Comparison of ENCODE assay signal across 1 cellular context in genomic region chr3:114697441-114697840, GRCh38.
TF ChIP-seq lines count a peak whose summit lies in the region.

No MANE protein-coding gene starts in this region.

TF ChIP-seq in K562, 482 proteins besides CTCF, POLR2A, EP300 and RAD21 (continued from another document):
- TF ChIP-seq, protein P1, sequence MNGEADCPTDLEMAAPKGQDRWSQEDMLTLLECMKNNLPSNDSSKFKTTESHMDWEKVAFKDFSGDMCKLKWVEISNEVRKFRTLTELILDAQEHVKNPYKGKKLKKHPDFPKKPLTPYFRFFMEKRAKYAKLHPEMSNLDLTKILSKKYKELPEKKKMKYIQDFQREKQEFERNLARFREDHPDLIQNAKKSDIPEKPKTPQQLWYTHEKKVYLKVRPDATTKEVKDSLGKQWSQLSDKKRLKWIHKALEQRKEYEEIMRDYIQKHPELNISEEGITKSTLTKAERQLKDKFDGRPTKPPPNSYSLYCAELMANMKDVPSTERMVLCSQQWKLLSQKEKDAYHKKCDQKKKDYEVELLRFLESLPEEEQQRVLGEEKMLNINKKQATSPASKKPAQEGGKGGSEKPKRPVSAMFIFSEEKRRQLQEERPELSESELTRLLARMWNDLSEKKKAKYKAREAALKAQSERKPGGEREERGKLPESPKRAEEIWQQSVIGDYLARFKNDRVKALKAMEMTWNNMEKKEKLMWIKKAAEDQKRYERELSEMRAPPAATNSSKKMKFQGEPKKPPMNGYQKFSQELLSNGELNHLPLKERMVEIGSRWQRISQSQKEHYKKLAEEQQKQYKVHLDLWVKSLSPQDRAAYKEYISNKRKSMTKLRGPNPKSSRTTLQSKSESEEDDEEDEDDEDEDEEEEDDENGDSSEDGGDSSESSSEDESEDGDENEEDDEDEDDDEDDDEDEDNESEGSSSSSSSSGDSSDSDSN (IDR thresholded peaks at IDR 0.05; ENCODE audit: borderline replicate concordance in 1 of 2, low read depth in 2 of 2, low read length in 2 of 2), result no peak
- no peak for TF ChIP-seq ZNF408 (CRISPR knock-in tag; IDR thresholded peaks at IDR 0.05; ENCODE audit: low read depth)
- no peak for TF ChIP-seq HDAC6 (IDR thresholded peaks at IDR 0.05; ENCODE audit: low read depth, low read length)
- no peak for TF ChIP-seq RHOXF2B (CRISPR knock-in tag; conservative IDR thresholded peaks at IDR 0.05)
- TF ChIP-seq CEBPB (tag; IDR thresholded peaks at IDR 0.05), result peak; percentile 54; the same call in 1 of the 2 replicates
- TF ChIP-seq CEBPG (CRISPR knock-in tag; IDR thresholded peaks at IDR 0.05), result no peak
- TF ChIP-seq CEBPG (tag; conservative IDR thresholded peaks at IDR 0.05 in 1 of 2, IDR thresholded peaks at IDR 0.05 in 1 of 2), result peak in 1 of 2 experiments; percentile 33; a peak in 1 of 4 replicates
